ENCODE assay signal across 14 cellular contexts in the genomic region with DNA sequence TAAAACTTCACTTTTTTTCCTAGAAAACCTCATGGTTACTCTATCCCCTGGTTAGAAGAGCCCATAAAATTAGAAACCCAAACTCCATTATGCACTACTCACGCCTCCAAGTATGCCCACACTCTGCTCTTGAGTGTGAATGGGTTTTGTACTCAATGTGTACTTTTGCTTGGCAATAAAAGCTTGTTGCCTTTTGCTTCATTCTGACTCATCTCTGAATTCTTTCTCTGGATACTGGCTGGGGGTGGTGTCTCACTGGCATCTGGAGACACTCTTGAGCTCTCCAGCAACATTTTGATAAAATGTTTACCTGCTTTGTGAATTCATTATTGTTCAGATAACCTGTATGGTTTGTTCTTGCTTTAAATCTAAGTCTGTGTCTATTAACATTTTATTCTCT.
DNase-seq lines count a peak whose midpoint lies in the region; ATAC-seq, FAIRE-seq and TF ChIP-seq lines count a peak whose summit lies in the region.
"Had no signal": no experiment of that assay in that cellular context is flagged by ENCODE, and none has a peak within 500 bp of the region (broad histone marks: within the 10 kb centered on the region; RNA-seq: fewer than 3 reads in every experiment).

No MANE protein-coding gene starts in this region.

- H3K9ac ChIP-seq in GM12878 (ENCODE audit: control insufficient read depth, insufficient read depth, low read length) = no peak overlapping the region
- H3K9ac ChIP-seq in neuronal stem cell (ENCODE audit: low read depth, low read length, poor library complexity) = no peak overlapping the region

- no peak overlapping the region for H3K4me3 Mint-ChIP-seq in activated naive CD4-positive, alpha-beta T cell treated with anti-CD3 and anti-CD28 coated beads, Interleukin-2, amount 10 ng/mL, durations not matched to agents 7 days and 5 days
- no peak overlapping the region for H3K4me3 Mint-ChIP-seq in CD4-positive, alpha-beta memory T cell
- H3K4me3 Mint-ChIP-seq: mesothelial cell of epicardium had no signal

- no peak overlapping the region for H4K8ac ChIP-seq in neuronal stem cell (ENCODE audit: low read depth, low read length)

- H3K27ac Mint-ChIP-seq in activated naive CD4-positive, alpha-beta T cell treated with anti-CD3 and anti-CD28 coated beads, Interleukin-2, amount 10 ng/mL, durations not matched to agents 7 days and 5 days = no peak overlapping the region
- no peak overlapping the region for H3K27ac Mint-ChIP-seq in CD4-positive, alpha-beta memory T cell
- H3K27ac Mint-ChIP-seq: mesothelial cell of epicardium had no signal

- ATAC-seq in GM12878 = peak; percentile 22

- no peak for TF ChIP-seq CTCF in GM12878 (IDR thresholded peaks at IDR 0.05 in 2 of 3, conservative IDR thresholded peaks at IDR 0.05 in 1 of 3; ENCODE audit: control insufficient read depth in 2 of 3, extremely low read depth in 1 of 3, insufficient read depth in 1 of 3, low read depth in 3 of 3, low read length in 3 of 3)

- 0% methylated on average over 1 of the region's 1 CpG for WGBS in GM12878 (ENCODE audit: insufficient coverage, insufficient replicate concordance, low lambda C conversion rate, missing lambda C conversion rate)
- no CpG with 5 or more reads among the region's 1 CpG for WGBS in neuronal stem cell (ENCODE audit: extremely low coverage in 2 of 2, insufficient read length in 2 of 2, insufficient replicate concordance in 1 of 2), 2 donors

- H3K14ac ChIP-seq in neuronal stem cell (ENCODE audit: low read length) = no peak overlapping the region

- no peak overlapping the region for H3K18ac ChIP-seq in neuronal stem cell (ENCODE audit: low read length)

- H3K4me1 Mint-ChIP-seq in activated naive CD4-positive, alpha-beta T cell treated with anti-CD3 and anti-CD28 coated beads, Interleukin-2, amount 10 ng/mL, durations not matched to agents 7 days and 5 days = no peaks in the 10 kb centered on the region
- no peaks in the 10 kb centered on the region for H3K4me1 Mint-ChIP-seq in CD4-positive, alpha-beta memory T cell

- TF ChIP-seq EP300 in GM12878 (IDR thresholded peaks at IDR 0.05; ENCODE audit: borderline replicate concordance in 1 of 2, control insufficient read depth in 1 of 2, low read depth in 2 of 2, low read length in 2 of 2) = no peak

- H2AFZ ChIP-seq in GM12878 (ENCODE audit: control insufficient read depth, low read depth, low read length) (no peak overlapping the region), neuronal stem cell (ENCODE audit: low read length) (peak overlapping the region; percentile 15)

- no peak overlapping the region for H2BK5ac ChIP-seq in neuronal stem cell (ENCODE audit: low read length)

- H3K27ac ChIP-seq in GM12878 (ENCODE audit: control insufficient read depth, insufficient read depth) (no peak overlapping the region), neuronal stem cell (replicated peaks; ENCODE audit: low read length) (no peak overlapping the region)
- H3K27ac ChIP-seq in CD4-positive, alpha-beta memory T cell (ENCODE audit: low read depth, low read length) = no peak overlapping the region

- TF ChIP-seq POLR2A in GM12878 (IDR thresholded peaks at IDR 0.05; ENCODE audit: low read depth, low read length) = no peak

- no peaks in the 10 kb centered on the region for H3K36me3 Mint-ChIP-seq in activated naive CD4-positive, alpha-beta T cell treated with anti-CD3 and anti-CD28 coated beads, Interleukin-2, amount 10 ng/mL, durations not matched to agents 7 days and 5 days
- H3K36me3 Mint-ChIP-seq in CD4-positive, alpha-beta memory T cell = no peaks in the 10 kb centered on the region
- H3K36me3 Mint-ChIP-seq: mesothelial cell of epicardium had no signal

- H3K27me3 Mint-ChIP-seq in activated naive CD4-positive, alpha-beta T cell treated with anti-CD3 and anti-CD28 coated beads, Interleukin-2, amount 10 ng/mL, durations not matched to agents 7 days and 5 days = no peaks in the 10 kb centered on the region
- no peaks in the 10 kb centered on the region for H3K27me3 Mint-ChIP-seq in CD4-positive, alpha-beta memory T cell

- no peaks in the 10 kb centered on the region for H3K9me3 Mint-ChIP-seq in activated naive CD4-positive, alpha-beta T cell treated with anti-CD3 and anti-CD28 coated beads, Interleukin-2, amount 10 ng/mL, durations not matched to agents 7 days and 5 days
- H3K9me3 Mint-ChIP-seq in CD4-positive, alpha-beta memory T cell = peaks cover 0 to 5% (median 0%) of the 10 kb centered on the region in 8 donors

- DNase-seq in ELR (ENCODE audit: low read depth) = peak; percentile 58
- DNase-seq in M059J (ENCODE audit: low read depth) = peak; percentile 2
- DNase-seq in GM12878 (ENCODE audit: low read depth, low spot score) = no peak
- no peak for DNase-seq in neuronal stem cell (ENCODE audit: low spot score)
- DNase-seq in activated naive CD4-positive, alpha-beta T cell treated with anti-CD3 and anti-CD28 coated beads, Interleukin-2, amount 10 ng/mL, durations not matched to agents 7 days and 5 days = no peak
- DNase-seq in CD4-positive, alpha-beta memory T cell = no peak
- DNase-seq in HAP-1 (ENCODE audit: low spot score in 2 of 2) = no peak
- DNase-seq: BE2C, cortex of kidney, IMR-90, islet precursor cell, NCI-H1092, SW 1271 had no signal

- H3K4me3 ChIP-seq in GM12878 (no peak overlapping the region), neuronal stem cell (ENCODE audit: low read length in 2 of 2) (no peak overlapping the region), HAP-1 (no peak overlapping the region)
- H3K4me3 ChIP-seq in CD4-positive, alpha-beta memory T cell (ENCODE audit: low read length in 2 of 2) = no peak overlapping the region

- BruUV-seq in GM12878 (replicated peaks; lab: Mats Ljungman, UMichigan) = no TSS peak

- no peak for FAIRE-seq in GM12878 (lab: Jason Lieb, UNC)

- no peak overlapping the region for H2BK120ac ChIP-seq in neuronal stem cell (ENCODE audit: low read depth, low read length)

- no peaks in the 10 kb centered on the region for H3K4me1 ChIP-seq in GM12878 (ENCODE audit: control insufficient read depth, insufficient read depth, low read length)
- no peaks in the 10 kb centered on the region for H3K4me1 ChIP-seq in neuronal stem cell (ENCODE audit: control insufficient read depth in 2 of 2, insufficient read depth in 1 of 2, low read depth in 1 of 2, low read length in 2 of 2)
- H3K4me1 ChIP-seq in CD4-positive, alpha-beta memory T cell (ENCODE audit: insufficient read depth, low read length) = no peaks in the 10 kb centered on the region
- H3K4me1 ChIP-seq in HAP-1 = no peaks in the 10 kb centered on the region
- H3K4me1 ChIP-seq: BE2C had no signal

- SMC1A ChIA-PET in GM12878 (lab: Charles Lee; ENCODE audit: uncharacterized antibody, unreplicated experiment) = no interaction called here

- intact Hi-C loops in GM12878 (cut with micrococcal nuclease; ENCODE audit: unreplicated experiment) = no loop called here
- intact Hi-C loops in CD4-positive, alpha-beta memory T cell (cut with micrococcal nuclease) = no loop called here

- CTCF ChIA-PET in GM12878 (lab: Yijun Ruan, JAX) = interaction anchor here (1.7 kb wide), 1 partner anchor 9 kb away, joined by 4 read pairs; no protein-coding TSS in a partner anchor
- CTCF ChIA-PET in activated naive CD4-positive, alpha-beta T cell treated with anti-CD3 and anti-CD28 coated beads, Interleukin-2, amount 10 ng/mL, durations not matched to agents 7 days and 5 days (lab: Charles Lee) = no interaction called here
- CTCF ChIA-PET in CD4-positive, alpha-beta memory T cell (lab: Charles Lee; ENCODE audit: partially characterized antibody) = no interaction called here

- in situ Hi-C loops in GM12878 (cut with MboI) = no loop called here
- in situ Hi-C loops in HAP-1 (cut with MboI; ENCODE audit: low sequenced_read_pairs) = no loop called here

- no peaks in the 10 kb centered on the region for H3K36me3 ChIP-seq in GM12878 (ENCODE audit: control insufficient read depth in 2 of 2, insufficient read depth in 2 of 2, low read length in 1 of 2)
- no peaks in the 10 kb centered on the region for H3K36me3 ChIP-seq in neuronal stem cell (replicated peaks in 1 of 2; ENCODE audit: control insufficient read depth in 2 of 2, insufficient read depth in 2 of 2, low read length in 2 of 2)
- no peaks in the 10 kb centered on the region for H3K36me3 ChIP-seq in CD4-positive, alpha-beta memory T cell (ENCODE audit: insufficient read depth, low read length)
- no peaks in the 10 kb centered on the region for H3K36me3 ChIP-seq in HAP-1 (replicated peaks)
- H3K36me3 ChIP-seq: BE2C had no signal

- no peak overlapping the region for H2BK15ac ChIP-seq in neuronal stem cell (ENCODE audit: low read length)

- H2BK12ac ChIP-seq in neuronal stem cell (ENCODE audit: low read length) = no peak overlapping the region

- no peaks in the 10 kb centered on the region for H3K27me3 ChIP-seq in GM12878 (replicated peaks in 1 of 2; ENCODE audit: control insufficient read depth in 2 of 2, insufficient read depth in 2 of 2, low read length in 1 of 2)
- no peaks in the 10 kb centered on the region for H3K27me3 ChIP-seq in neuronal stem cell (ENCODE audit: control insufficient read depth in 3 of 3, insufficient read depth in 3 of 3, low read depth in 1 of 3, low read length in 3 of 3)
- H3K27me3 ChIP-seq in CD4-positive, alpha-beta memory T cell (ENCODE audit: insufficient read depth, low read length) = no peaks in the 10 kb centered on the region
- no peaks in the 10 kb centered on the region for H3K27me3 ChIP-seq in HAP-1 (ENCODE audit: low read depth)
- H3K27me3 ChIP-seq: BE2C had no signal

- TF ChIP-seq RAD21 in GM12878 (IDR thresholded peaks at IDR 0.05; ENCODE audit: insufficient read depth, low read depth, low read length) = no peak

- H3K4me2 ChIP-seq in GM12878 (ENCODE audit: control insufficient read depth, insufficient read depth) (no peak overlapping the region), neuronal stem cell (ENCODE audit: insufficient read depth, low read length, poor library complexity, severe bottlenecking) (no peak overlapping the region)

- RAD21 ChIA-PET in GM12878 (lab: Charles Lee; ENCODE audit: unreplicated experiment) = no interaction called here

- no peak overlapping the region for H3K23ac ChIP-seq in neuronal stem cell (ENCODE audit: low read depth, low read length, poor library complexity)

- POLR2A ChIA-PET in GM12878 (lab: Charles Lee) = interaction anchor here (0.6 kb wide), 1 partner anchor 660 kb away, joined by 3 read pairs; no protein-coding TSS in a partner anchor
- POLR2A ChIA-PET in CD4-positive, alpha-beta memory T cell (lab: Charles Lee; ENCODE audit: partially characterized antibody) = no interaction called here

- H3K9me3 ChIP-seq in GM12878 (replicated peaks; ENCODE audit: control insufficient read depth, insufficient read depth, low read length) (no peaks in the 10 kb centered on the region), neuronal stem cell (replicated peaks in 1 of 2; ENCODE audit: control insufficient read depth in 2 of 2, insufficient read depth in 1 of 2, low read depth in 1 of 2, low read length in 2 of 2) (no peaks in the 10 kb centered on the region), HAP-1 (no peaks in the 10 kb centered on the region)
- H3K9me3 ChIP-seq in CD4-positive, alpha-beta memory T cell (ENCODE audit: control insufficient read depth in 1 of 2, low read length in 2 of 2) = no peaks in the 10 kb centered on the region
- H3K9me3 ChIP-seq: BE2C had no signal

- H3K4ac ChIP-seq in neuronal stem cell (ENCODE audit: low read length) = no peak overlapping the region

- H4K91ac ChIP-seq in neuronal stem cell (ENCODE audit: low read depth, low read length, poor library complexity) = no peak overlapping the region

- no peaks in the 10 kb centered on the region for H4K20me1 ChIP-seq in GM12878 (ENCODE audit: control insufficient read depth, insufficient read depth)

- no peaks in the 10 kb centered on the region for H3K79me1 ChIP-seq in neuronal stem cell (ENCODE audit: low read depth, low read length)

- no peaks in the 10 kb centered on the region for H3K79me2 ChIP-seq in GM12878 (ENCODE audit: control insufficient read depth, insufficient read depth, low read length)

- no peak overlapping the region for H2AK5ac ChIP-seq in neuronal stem cell (ENCODE audit: low read depth, low read length)

Comparison
In these comparisons a context has a peak if more than half of its experiments do, and no peak if none do; other contexts are left out.
1. DNase-seq: peak in ELR (single experiment) and M059J (single experiment); none in GM12878 (single experiment), neuronal stem cell (single experiment), activated naive CD4-positive, alpha-beta T cell treated with anti-CD3 and anti-CD28 coated beads, Interleukin-2, amount 10 ng/mL, durations not matched to agents 7 days and 5 days (single experiment), CD4-positive, alpha-beta memory T cell (0 of 5) and HAP-1 (0 of 2).